17 cellular contexts compared by ENCODE assay signal in genomic region chr12:45663452-45663851, GRCh38.
DNase-seq lines count a peak whose midpoint lies in the region; ATAC-seq, FAIRE-seq and TF ChIP-seq lines count a peak whose summit lies in the region.
"Had no signal": no experiment of that assay in that cellular context is flagged by ENCODE, and none has a peak within 500 bp of the region (broad histone marks: within the 10 kb centered on the region; RNA-seq: fewer than 3 reads in every experiment).

No MANE protein-coding gene starts in this region.

- TF ChIP-seq EP300 in H1 (IDR thresholded peaks at IDR 0.05; ENCODE audit: borderline replicate concordance in 1 of 2, low read depth in 2 of 2, low read length in 2 of 2): no peak

- no peaks in the 10 kb centered on the region for H4K20me1 ChIP-seq in Loucy (ENCODE audit: insufficient read depth, low read length, poor library complexity, severe bottlenecking)
- no peaks in the 10 kb centered on the region for H4K20me1 ChIP-seq in H1 (replicated peaks in 1 of 2; ENCODE audit: control insufficient read depth in 1 of 2, insufficient read depth in 2 of 2, low read length in 2 of 2)
- H4K20me1 ChIP-seq: BLaER1 had no signal

- H3K36me3 ChIP-seq in Loucy (ENCODE audit: insufficient read depth, low read length) (no peaks in the 10 kb centered on the region), H1 (ENCODE audit: control insufficient read depth in 2 of 4, insufficient read depth in 4 of 4, low read length in 3 of 4) (no peaks in the 10 kb centered on the region), kidney (ENCODE audit: control insufficient read depth in 1 of 2, insufficient read depth in 2 of 2, low read length in 2 of 2) (no peaks in the 10 kb centered on the region), WERI-Rb-1 (no peaks in the 10 kb centered on the region)
- no peaks in the 10 kb centered on the region for H3K36me3 ChIP-seq in CD8-positive, alpha-beta T cell (ENCODE audit: insufficient read depth, low read length)
- H3K36me3 ChIP-seq: BLaER1 had no signal

- H3K27ac Mint-ChIP-seq in activated naive CD8-positive, alpha-beta T cell treated with anti-CD3 and anti-CD28 coated beads, Interleukin-2, amount 10 ng/mL, durations not matched to agents 7 days and 5 days: peak overlapping the region; percentile 40
- no peak overlapping the region for H3K27ac Mint-ChIP-seq in activated naive CD8-positive, alpha-beta T cell treated with anti-CD3 and anti-CD28 coated beads, Interleukin-2, amount 50 U/mL, for 24 hours
- H3K27ac Mint-ChIP-seq in CD8-positive, alpha-beta T cell: no peak overlapping the region
- H3K27ac Mint-ChIP-seq: IgD-negative memory B cell had no signal

- H3K36me3 Mint-ChIP-seq in activated naive CD8-positive, alpha-beta T cell treated with anti-CD3 and anti-CD28 coated beads, Interleukin-2, amount 10 ng/mL, durations not matched to agents 7 days and 5 days: peaks cover 30% of the 10 kb centered on the region
- H3K36me3 Mint-ChIP-seq in activated naive CD8-positive, alpha-beta T cell treated with anti-CD3 and anti-CD28 coated beads, Interleukin-2, amount 50 U/mL, for 24 hours (ENCODE audit: low read depth): no peaks in the 10 kb centered on the region
- no peaks in the 10 kb centered on the region for H3K36me3 Mint-ChIP-seq in CD8-positive, alpha-beta T cell
- H3K36me3 Mint-ChIP-seq: CD4-positive, alpha-beta memory T cell had no signal

- no peak overlapping the region for H3K9ac ChIP-seq in Loucy (ENCODE audit: low read depth, low read length, poor library complexity, severe bottlenecking)
- H3K9ac ChIP-seq in H1 (replicated peaks in 1 of 4; ENCODE audit: extremely low read depth in 1 of 4, low read depth in 3 of 4, low read length in 3 of 4): peak overlapping the region in 1 of 4 experiments; percentile 27; a peak in 1 of 7 replicates
- H3K9ac ChIP-seq in kidney (ENCODE audit: low read length in 2 of 2): no peak overlapping the region
- H3K9ac ChIP-seq: BLaER1 had no signal

- no peak overlapping the region for H3K18ac ChIP-seq in H1 (ENCODE audit: extremely low read depth, low read length)

- H2BK120ac ChIP-seq in H1 (replicated peaks; ENCODE audit: low read depth, low read length): no peak overlapping the region

- no peaks in the 10 kb centered on the region for H3K9me2 ChIP-seq in Loucy (replicated peaks; ENCODE audit: low read depth, low read length)

- no peak overlapping the region for H2BK12ac ChIP-seq in H1 (ENCODE audit: low read depth, low read length)

- H3K4me1 ChIP-seq in Loucy (ENCODE audit: insufficient read depth, low read length, poor library complexity, severe bottlenecking) (peaks cover 2% of the 10 kb centered on the region), H1 (replicated peaks in 1 of 4; ENCODE audit: control insufficient read depth in 3 of 4, insufficient read depth in 4 of 4, low read length in 3 of 4) (no peaks in the 10 kb centered on the region), kidney (ENCODE audit: control insufficient read depth in 1 of 2, insufficient read depth in 1 of 2, low read depth in 1 of 2, low read length in 2 of 2) (no peaks in the 10 kb centered on the region)
- H3K4me1 ChIP-seq in CD8-positive, alpha-beta T cell (ENCODE audit: insufficient read depth, low read length): peaks cover 7% of the 10 kb centered on the region
- H3K4me1 ChIP-seq: BLaER1 had no signal

- H3K79me1 ChIP-seq in H1 (ENCODE audit: low read depth, low read length): no peaks in the 10 kb centered on the region

- H3K4ac ChIP-seq in H1 (replicated peaks; ENCODE audit: insufficient read length, low read depth, low read length): no peak overlapping the region

- H3K4me3 ChIP-seq in Loucy (ENCODE audit: low read length, poor library complexity, severe bottlenecking) (no peak overlapping the region), H1 (ENCODE audit: extremely low read depth in 1 of 4, insufficient read depth in 2 of 4, low read depth in 3 of 4, low read length in 4 of 4) (no peak overlapping the region), kidney (ENCODE audit: low read length in 2 of 2) (no peak overlapping the region), WERI-Rb-1 (ENCODE audit: low read depth, low read length) (no peak overlapping the region)
- no peak overlapping the region for H3K4me3 ChIP-seq in CD8-positive, alpha-beta T cell (ENCODE audit: low read depth, low read length)
- H3K4me3 ChIP-seq: BLaER1 had no signal

- H3K4me1 Mint-ChIP-seq in activated naive CD8-positive, alpha-beta T cell treated with anti-CD3 and anti-CD28 coated beads, Interleukin-2, amount 10 ng/mL, durations not matched to agents 7 days and 5 days: peaks cover 47% of the 10 kb centered on the region
- peaks cover 34% of the 10 kb centered on the region for H3K4me1 Mint-ChIP-seq in activated naive CD8-positive, alpha-beta T cell treated with anti-CD3 and anti-CD28 coated beads, Interleukin-2, amount 50 U/mL, for 24 hours
- H3K4me1 Mint-ChIP-seq in CD8-positive, alpha-beta T cell (ENCODE audit: low read depth): peaks cover 8% of the 10 kb centered on the region

- FAIRE-seq in H1 (lab: Jason Lieb, UNC) (no peak), kidney (lab: Jason Lieb, UNC) (no peak)

- TF ChIP-seq POLR2A in H1 (IDR thresholded peaks at IDR 0.05; ENCODE audit: control extremely low read depth in 1 of 2, low read depth in 2 of 2, low read length in 2 of 2): no peak

- H3K79me2 ChIP-seq in Loucy (ENCODE audit: insufficient read depth, low read length): no peaks in the 10 kb centered on the region
- H3K79me2 ChIP-seq in H1 (ENCODE audit: control insufficient read depth in 1 of 2, insufficient read depth in 2 of 2, low read length in 2 of 2): no peaks in the 10 kb centered on the region

- H3K23ac ChIP-seq in H1 (ENCODE audit: insufficient read length): no peak overlapping the region

- H3K23me2 ChIP-seq in H1 (ENCODE audit: low read depth, low read length): no peaks in the 10 kb centered on the region; the same call in 1 of the 2 replicates

- TF ChIP-seq CTCF in Loucy (conservative IDR thresholded peaks at IDR 0.05; ENCODE audit: low read length) (no peak), H1 (IDR thresholded peaks at IDR 0.05; ENCODE audit: control extremely low read depth in 1 of 3, insufficient read depth in 1 of 3, low read depth in 1 of 3, low read length in 3 of 3) (no peak), kidney (IDR thresholded peaks at IDR 0.05; ENCODE audit: borderline replicate concordance, extremely low read depth, insufficient read depth) (no peak), WERI-Rb-1 (IDR thresholded peaks at IDR 0.05; ENCODE audit: low read depth, low read length) (no peak)
- TF ChIP-seq CTCF in CD8-positive, alpha-beta T cell (IDR thresholded peaks at IDR 0.05): no peak

- H4K8ac ChIP-seq in H1 (ENCODE audit: extremely low read depth, insufficient read depth, low read length): no peak overlapping the region

- 66% methylated on average over 2 of the region's 2 CpGs; no CpG with 5 or more reads in 1 of the 2 experiments for WGBS in H1 (ENCODE audit: extremely low coverage in 1 of 2, insufficient coverage in 1 of 2, insufficient read length in 1 of 2, insufficient replicate concordance in 2 of 2, low coverage in 1 of 2, low lambda C conversion rate in 2 of 2, missing lambda C conversion rate in 1 of 2), 2 experiments

- intact Hi-C loops in CD8-positive, alpha-beta T cell (cut with DNase I, micrococcal nuclease): no loop called here
- intact Hi-C loops in kidney (cut with DNase I): no loop called here

- POLR2A ChIA-PET in activated naive CD8-positive, alpha-beta T cell treated with anti-CD3 and anti-CD28 coated beads, Interleukin-2, amount 10 ng/mL, durations not matched to agents 7 days and 5 days (lab: Charles Lee): interaction anchor here (2.1 to 2.5 kb wide), 2 partner anchors 64 to 67 kb away, joined by 6 to 11 read pairs; partner anchors contain the start of gene ARID2
- POLR2A ChIA-PET in H1 (lab: Charles Lee; ENCODE audit: partially characterized antibody): no interaction called here
- POLR2A ChIA-PET in CD8-positive, alpha-beta T cell (lab: Charles Lee): no interaction called here

- H3K27me3 Mint-ChIP-seq in activated naive CD8-positive, alpha-beta T cell treated with anti-CD3 and anti-CD28 coated beads, Interleukin-2, amount 10 ng/mL, durations not matched to agents 7 days and 5 days: no peaks in the 10 kb centered on the region
- no peaks in the 10 kb centered on the region for H3K27me3 Mint-ChIP-seq in activated naive CD8-positive, alpha-beta T cell treated with anti-CD3 and anti-CD28 coated beads, Interleukin-2, amount 50 U/mL, for 24 hours
- no peaks in the 10 kb centered on the region for H3K27me3 Mint-ChIP-seq in CD8-positive, alpha-beta T cell (ENCODE audit: low read depth)

- H3K9me3 ChIP-seq in Loucy (ENCODE audit: insufficient read depth, low read depth, low read length): no peaks in the 10 kb centered on the region
- no peaks in the 10 kb centered on the region for H3K9me3 ChIP-seq in H1 (ENCODE audit: insufficient read depth in 2 of 2, low read depth in 1 of 2, low read length in 1 of 2)
- H3K9me3 ChIP-seq in CD8-positive, alpha-beta T cell (ENCODE audit: low read length): no peaks in the 10 kb centered on the region
- H3K9me3 ChIP-seq in kidney (ENCODE audit: control insufficient read depth in 1 of 2, low read length in 2 of 2): no peaks in the 10 kb centered on the region
- H3K9me3 ChIP-seq in WERI-Rb-1 (ENCODE audit: severe bottlenecking): no peaks in the 10 kb centered on the region
- H3K9me3 ChIP-seq: BLaER1 had no signal

- no peak overlapping the region for H4K91ac ChIP-seq in H1 (replicated peaks; ENCODE audit: insufficient read length, low read length)

- no peak overlapping the region for H2AK5ac ChIP-seq in H1 (ENCODE audit: low read depth, low read length)

- TF ChIP-seq RAD21 in H1 (IDR thresholded peaks at IDR 0.05 in 1 of 2, conservative IDR thresholded peaks at IDR 0.05 in 1 of 2; ENCODE audit: low read depth in 2 of 2, low read length in 2 of 2): no peak

- H2BK20ac ChIP-seq in H1 (ENCODE audit: low read length): no peak overlapping the region

- H3K9me3 Mint-ChIP-seq in activated naive CD8-positive, alpha-beta T cell treated with anti-CD3 and anti-CD28 coated beads, Interleukin-2, amount 10 ng/mL, durations not matched to agents 7 days and 5 days: peaks cover 9% of the 10 kb centered on the region
- H3K9me3 Mint-ChIP-seq in activated naive CD8-positive, alpha-beta T cell treated with anti-CD3 and anti-CD28 coated beads, Interleukin-2, amount 50 U/mL, for 24 hours: no peaks in the 10 kb centered on the region
- H3K9me3 Mint-ChIP-seq in CD8-positive, alpha-beta T cell: no peaks in the 10 kb centered on the region
- H3K9me3 Mint-ChIP-seq: IgD-negative memory B cell had no signal

- H2AFZ ChIP-seq in Loucy (ENCODE audit: low read length): peak overlapping the region; percentile 2; the same call in 1 of the 2 replicates
- 0 out of 2 replicates have a peak overlapping the region, but pooled peaks have one; percentile 34 for H2AFZ ChIP-seq in H1 (ENCODE audit: low read length)

- no peak overlapping the region for H2BK15ac ChIP-seq in H1 (ENCODE audit: low read length)

- no peak overlapping the region for H4K5ac ChIP-seq in H1 (ENCODE audit: insufficient read length, low read depth, low read length)

- H2BK5ac ChIP-seq in H1 (ENCODE audit: low read depth, low read length): no peak overlapping the region

- H3K27me3 ChIP-seq in Loucy (ENCODE audit: insufficient read depth, low read length, poor library complexity, severe bottlenecking) (no peaks in the 10 kb centered on the region), H1 (replicated peaks in 1 of 4; ENCODE audit: control insufficient read depth in 3 of 4, extremely low read depth in 1 of 4, insufficient read depth in 3 of 4, low read length in 3 of 4) (no peaks in the 10 kb centered on the region), WERI-Rb-1 (ENCODE audit: insufficient read depth, low read depth, severe bottlenecking) (no peaks in the 10 kb centered on the region)
- H3K27me3 ChIP-seq in CD8-positive, alpha-beta T cell (ENCODE audit: insufficient read depth, low read length): no peaks in the 10 kb centered on the region
- H3K27me3 ChIP-seq: BLaER1 had no signal

- peak; percentile 73 for ATAC-seq in activated naive CD8-positive, alpha-beta T cell treated with anti-CD3 and anti-CD28 coated beads, Interleukin-2, amount 10 ng/mL, durations not matched to agents 7 days and 5 days (ENCODE audit: low read depth)
- no peak for ATAC-seq in activated naive CD8-positive, alpha-beta T cell treated with anti-CD3 and anti-CD28 coated beads, Interleukin-2, amount 50 U/mL, for 24 hours
- ATAC-seq in CD8-positive, alpha-beta T cell: no peak
- ATAC-seq: HCT116 had no signal

- H3K4me3 Mint-ChIP-seq in activated naive CD8-positive, alpha-beta T cell treated with anti-CD3 and anti-CD28 coated beads, Interleukin-2, amount 10 ng/mL, durations not matched to agents 7 days and 5 days: peak overlapping the region; percentile 59
- H3K4me3 Mint-ChIP-seq in activated naive CD8-positive, alpha-beta T cell treated with anti-CD3 and anti-CD28 coated beads, Interleukin-2, amount 50 U/mL, for 24 hours: no peak overlapping the region
- H3K4me3 Mint-ChIP-seq in CD8-positive, alpha-beta T cell: no peak overlapping the region
- H3K4me3 Mint-ChIP-seq: CD4-positive, alpha-beta memory T cell; IgD-negative memory B cell had no signal

- no peak overlapping the region for H3K56ac ChIP-seq in H1 (replicated peaks; ENCODE audit: insufficient read length, low read depth, low read length)

- CTCF ChIA-PET in H1 (lab: Charles Lee; ENCODE audit: partially characterized antibody): interaction anchor here (1.4 to 2.9 kb wide), 2 partner anchors 12 to 116 kb away, joined by 3 to 11 read pairs; no protein-coding TSS in a partner anchor
- CTCF ChIA-PET in CD8-positive, alpha-beta T cell (lab: Charles Lee): no interaction called here

- H3F3A ChIP-seq in Loucy (ENCODE audit: low read depth): no peaks in the 10 kb centered on the region

- DNase-seq in activated naive CD8-positive, alpha-beta T cell treated with anti-CD3 and anti-CD28 coated beads, Interleukin-2, amount 10 ng/mL, durations not matched to agents 7 days and 5 days: no peak
- no peak for DNase-seq in activated naive CD8-positive, alpha-beta T cell treated with anti-CD3 and anti-CD28 coated beads, Interleukin-2, amount 50 U/mL, for 24 hours
- no peak for DNase-seq in H1 (ENCODE audit: low read depth in 1 of 2, low spot score in 2 of 2)
- peak; percentile 8 for DNase-seq in pons (ENCODE audit: low spot score)
- DNase-seq in CD8-positive, alpha-beta T cell: no peak
- no peak for DNase-seq in kidney
- no peak for DNase-seq in WERI-Rb-1
- DNase-seq: Calu3; CD4-positive, alpha-beta memory T cell; DMS79; NCI-H1694 treated with DMSO at 0.1 percent for 48 hours; NCI-H2227 treated with DMSO at 0.1 percent for 48 hours; NCI-H524 had no signal

- H3K4me2 ChIP-seq in Loucy (ENCODE audit: low read depth, low read length, poor library complexity, severe bottlenecking) (no peak overlapping the region), H1 (ENCODE audit: insufficient read depth in 1 of 2, low read depth in 2 of 2, low read length in 2 of 2) (no peak overlapping the region)
- H3K4me2 ChIP-seq: BLaER1 had no signal

- H3K27ac ChIP-seq in H1 (ENCODE audit: low read depth, low read length): no peak overlapping the region
- H3K27ac ChIP-seq in CD8-positive, alpha-beta T cell (ENCODE audit: low read depth, low read length): no peak overlapping the region
- H3K27ac ChIP-seq in kidney (ENCODE audit: low read depth in 2 of 2, low read length in 2 of 2): no peak overlapping the region
- no peak overlapping the region for H3K27ac ChIP-seq in WERI-Rb-1
- H3K27ac ChIP-seq: BLaER1 had no signal

- H3K14ac ChIP-seq in H1 (ENCODE audit: insufficient read length): no peak overlapping the region
